ENCODE assay signal across 1 cellular context in the genomic region with DNA sequence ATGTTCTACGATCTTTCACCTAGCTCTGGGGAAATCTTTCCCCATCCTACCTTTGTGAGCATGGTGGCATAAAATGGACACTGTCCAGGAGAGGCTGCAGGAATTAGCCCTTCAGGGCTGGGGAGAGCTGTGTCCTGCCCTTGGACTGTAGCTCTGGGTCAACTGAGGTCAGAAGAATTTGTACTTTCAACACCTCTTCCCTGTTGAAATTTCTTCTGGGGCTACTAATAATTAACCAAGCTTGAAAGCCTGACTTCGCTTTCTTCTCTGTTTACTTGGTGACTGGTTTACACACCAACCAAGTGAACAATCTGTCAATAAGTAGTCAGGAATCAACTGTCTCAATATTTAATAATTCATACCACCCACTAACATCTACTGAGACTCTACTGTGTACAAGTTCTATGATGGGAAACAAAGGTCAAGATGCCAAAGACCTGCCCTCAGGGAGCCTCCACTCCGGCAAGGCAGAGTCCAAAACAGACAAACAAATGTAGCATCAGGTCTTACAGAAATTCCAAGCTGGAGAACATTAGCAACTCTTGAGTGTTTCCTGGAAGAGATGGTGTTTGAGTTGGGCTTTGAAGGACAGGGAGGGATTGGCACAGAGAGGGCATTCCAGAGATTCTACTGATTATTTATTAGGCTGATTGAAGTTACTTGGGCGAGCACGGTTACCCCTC.
TF ChIP-seq lines count a peak whose summit lies in the region.

No MANE protein-coding gene starts in this region.

TF ChIP-seq in HepG2, 621 proteins besides CTCF, POLR2A, EP300 and RAD21 (continued from another document and continues in another):
- TF ChIP-seq ZNF770 (CRISPR knock-in tag; IDR thresholded peaks at IDR 0.05) (0 out of 2 replicates have a peak, but pooled peaks have one; percentile 34), ZNF510 (CRISPR knock-in tag; IDR thresholded peaks at IDR 0.05; ENCODE audit: low read depth) (no peak), PAWR (CRISPR knock-in tag; IDR thresholded peaks at IDR 0.05; ENCODE audit: borderline replicate concordance) (no peak), REXO4 (CRISPR knock-in tag; IDR thresholded peaks at IDR 0.05; ENCODE audit: borderline replicate concordance) (no peak), ZNF773 (CRISPR knock-in tag; IDR thresholded peaks at IDR 0.05; ENCODE audit: borderline replicate concordance) (no peak), ZNF670 (CRISPR knock-in tag; IDR thresholded peaks at IDR 0.05; ENCODE audit: borderline replicate concordance) (peak; percentile 26; the same call in 1 of the 2 replicates), ZFP90 (CRISPR knock-in tag; IDR thresholded peaks at IDR 0.05; ENCODE audit: borderline replicate concordance) (0 out of 2 replicates have a peak, but pooled peaks have one; percentile 47), FOSL1 (CRISPR knock-in tag; IDR thresholded peaks at IDR 0.05; ENCODE audit: borderline replicate concordance) (peak; percentile 47; the same call in 1 of the 2 replicates), CBX5 (CRISPR knock-in tag; IDR thresholded peaks at IDR 0.05; ENCODE audit: borderline replicate concordance) (peak; percentile 34; the same call in 1 of the 2 replicates), ZNF30 (CRISPR knock-in tag; IDR thresholded peaks at IDR 0.05) (no peak), DPF2 (CRISPR knock-in tag; IDR thresholded peaks at IDR 0.05; ENCODE audit: borderline replicate concordance, low read depth) (peak; percentile 83), CCAR2 (optimal IDR thresholded peaks at IDR 0.05; ENCODE audit: low read depth, low read length) (no peak), IRF2 (CRISPR knock-in tag; IDR thresholded peaks at IDR 0.05) (peak; percentile 43; the same call in 1 of the 2 replicates), ZBTB4 (CRISPR knock-in tag; IDR thresholded peaks at IDR 0.05; ENCODE audit: borderline replicate concordance) (no peak), CHD4 (IDR thresholded peaks at IDR 0.05; ENCODE audit: borderline replicate concordance, low read length) (peak; percentile 98), SMARCC2 (IDR thresholded peaks at IDR 0.05) (0 out of 2 replicates have a peak, but pooled peaks have one; percentile 33), CREB1 (IDR thresholded peaks at IDR 0.05) (no peak), CREB1 (CRISPR knock-in tag; IDR thresholded peaks at IDR 0.05) (peak; percentile 76), TFE3 (CRISPR knock-in tag; IDR thresholded peaks at IDR 0.05) (no peak), XRCC5 (optimal IDR thresholded peaks at IDR 0.05; ENCODE audit: low read length) (peak; percentile 11), NFYB (CRISPR knock-in tag; IDR thresholded peaks at IDR 0.05) (no peak), GABPA (IDR thresholded peaks at IDR 0.05; ENCODE audit: low read depth, low read length) (no peak), GABPA (CRISPR knock-in tag; IDR thresholded peaks at IDR 0.05; ENCODE audit: low read depth) (peak; percentile 20; the same call in 1 of the 2 replicates), ZNF7 (CRISPR knock-in tag; IDR thresholded peaks at IDR 0.05) (no peak), YY1 (IDR thresholded peaks at IDR 0.05; ENCODE audit: insufficient read depth, insufficient replicate concordance, low read depth, low read length) (peak; percentile 74), SOX5 (CRISPR knock-in tag; IDR thresholded peaks at IDR 0.05; ENCODE audit: borderline replicate concordance) (peak; percentile 79), ZNF703 (CRISPR knock-in tag; IDR thresholded peaks at IDR 0.05; ENCODE audit: borderline replicate concordance) (no peak), CENPX (CRISPR knock-in tag; IDR thresholded peaks at IDR 0.05) (no peak), GLI4 (CRISPR knock-in tag; IDR thresholded peaks at IDR 0.05; ENCODE audit: borderline replicate concordance) (no peak), ZNF292 (CRISPR knock-in tag; IDR thresholded peaks at IDR 0.05; ENCODE audit: borderline replicate concordance, low read depth) (peak; percentile 23; the same call in 1 of the 2 replicates), RBM22 (optimal IDR thresholded peaks at IDR 0.05; ENCODE audit: low read length) (no peak), RARA (CRISPR knock-in tag; IDR thresholded peaks at IDR 0.05) (peak; percentile 90), HNF1B (CRISPR knock-in tag; IDR thresholded peaks at IDR 0.05) (peak; percentile 99), IKZF4 (CRISPR knock-in tag; IDR thresholded peaks at IDR 0.05; ENCODE audit: borderline replicate concordance, low read depth, not compliant biosample characterization) (no peak), GFI1 (CRISPR knock-in tag; IDR thresholded peaks at IDR 0.05; ENCODE audit: borderline replicate concordance) (peak; percentile 68), MIXL1 (CRISPR knock-in tag; IDR thresholded peaks at IDR 0.05) (peak; percentile 96), POGZ (CRISPR knock-in tag; IDR thresholded peaks at IDR 0.05) (peak; percentile 85), NCOR1 (IDR thresholded peaks at IDR 0.05; ENCODE audit: borderline replicate concordance, low read length) (peak; percentile 98)
- TF ChIP-seq, protein P1, sequence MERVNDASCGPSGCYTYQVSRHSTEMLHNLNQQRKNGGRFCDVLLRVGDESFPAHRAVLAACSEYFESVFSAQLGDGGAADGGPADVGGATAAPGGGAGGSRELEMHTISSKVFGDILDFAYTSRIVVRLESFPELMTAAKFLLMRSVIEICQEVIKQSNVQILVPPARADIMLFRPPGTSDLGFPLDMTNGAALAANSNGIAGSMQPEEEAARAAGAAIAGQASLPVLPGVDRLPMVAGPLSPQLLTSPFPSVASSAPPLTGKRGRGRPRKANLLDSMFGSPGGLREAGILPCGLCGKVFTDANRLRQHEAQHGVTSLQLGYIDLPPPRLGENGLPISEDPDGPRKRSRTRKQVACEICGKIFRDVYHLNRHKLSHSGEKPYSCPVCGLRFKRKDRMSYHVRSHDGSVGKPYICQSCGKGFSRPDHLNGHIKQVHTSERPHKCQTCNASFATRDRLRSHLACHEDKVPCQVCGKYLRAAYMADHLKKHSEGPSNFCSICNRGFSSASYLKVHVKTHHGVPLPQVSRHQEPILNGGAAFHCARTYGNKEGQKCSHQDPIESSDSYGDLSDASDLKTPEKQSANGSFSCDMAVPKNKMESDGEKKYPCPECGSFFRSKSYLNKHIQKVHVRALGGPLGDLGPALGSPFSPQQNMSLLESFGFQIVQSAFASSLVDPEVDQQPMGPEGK (CRISPR knock-in tag; IDR thresholded peaks at IDR 0.05), result peak; percentile 46; the same call in 1 of the 2 replicates
- TF ChIP-seq, protein P2, sequence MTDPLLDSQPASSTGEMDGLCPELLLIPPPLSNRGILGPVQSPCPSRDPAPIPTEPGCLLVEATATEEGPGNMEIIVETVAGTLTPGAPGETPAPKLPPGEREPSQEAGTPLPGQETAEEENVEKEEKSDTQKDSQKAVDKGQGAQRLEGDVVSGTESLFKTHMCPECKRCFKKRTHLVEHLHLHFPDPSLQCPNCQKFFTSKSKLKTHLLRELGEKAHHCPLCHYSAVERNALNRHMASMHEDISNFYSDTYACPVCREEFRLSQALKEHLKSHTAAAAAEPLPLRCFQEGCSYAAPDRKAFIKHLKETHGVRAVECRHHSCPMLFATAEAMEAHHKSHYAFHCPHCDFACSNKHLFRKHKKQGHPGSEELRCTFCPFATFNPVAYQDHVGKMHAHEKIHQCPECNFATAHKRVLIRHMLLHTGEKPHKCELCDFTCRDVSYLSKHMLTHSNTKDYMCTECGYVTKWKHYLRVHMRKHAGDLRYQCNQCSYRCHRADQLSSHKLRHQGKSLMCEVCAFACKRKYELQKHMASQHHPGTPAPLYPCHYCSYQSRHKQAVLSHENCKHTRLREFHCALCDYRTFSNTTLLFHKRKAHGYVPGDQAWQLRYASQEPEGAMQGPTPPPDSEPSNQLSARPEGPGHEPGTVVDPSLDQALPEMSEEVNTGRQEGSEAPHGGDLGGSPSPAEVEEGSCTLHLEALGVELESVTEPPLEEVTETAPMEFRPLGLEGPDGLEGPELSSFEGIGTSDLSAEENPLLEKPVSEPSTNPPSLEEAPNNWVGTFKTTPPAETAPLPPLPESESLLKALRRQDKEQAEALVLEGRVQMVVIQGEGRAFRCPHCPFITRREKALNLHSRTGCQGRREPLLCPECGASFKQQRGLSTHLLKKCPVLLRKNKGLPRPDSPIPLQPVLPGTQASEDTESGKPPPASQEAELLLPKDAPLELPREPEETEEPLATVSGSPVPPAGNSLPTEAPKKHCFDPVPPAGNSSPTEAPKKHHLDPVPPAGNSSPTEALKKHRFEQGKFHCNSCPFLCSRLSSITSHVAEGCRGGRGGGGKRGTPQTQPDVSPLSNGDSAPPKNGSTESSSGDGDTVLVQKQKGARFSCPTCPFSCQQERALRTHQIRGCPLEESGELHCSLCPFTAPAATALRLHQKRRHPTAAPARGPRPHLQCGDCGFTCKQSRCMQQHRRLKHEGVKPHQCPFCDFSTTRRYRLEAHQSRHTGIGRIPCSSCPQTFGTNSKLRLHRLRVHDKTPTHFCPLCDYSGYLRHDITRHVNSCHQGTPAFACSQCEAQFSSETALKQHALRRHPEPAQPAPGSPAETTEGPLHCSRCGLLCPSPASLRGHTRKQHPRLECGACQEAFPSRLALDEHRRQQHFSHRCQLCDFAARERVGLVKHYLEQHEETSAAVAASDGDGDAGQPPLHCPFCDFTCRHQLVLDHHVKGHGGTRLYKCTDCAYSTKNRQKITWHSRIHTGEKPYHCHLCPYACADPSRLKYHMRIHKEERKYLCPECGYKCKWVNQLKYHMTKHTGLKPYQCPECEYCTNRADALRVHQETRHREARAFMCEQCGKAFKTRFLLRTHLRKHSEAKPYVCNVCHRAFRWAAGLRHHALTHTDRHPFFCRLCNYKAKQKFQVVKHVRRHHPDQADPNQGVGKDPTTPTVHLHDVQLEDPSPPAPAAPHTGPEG (CRISPR knock-in tag; IDR thresholded peaks at IDR 0.05), result no peak
- TF ChIP-seq, protein P3, sequence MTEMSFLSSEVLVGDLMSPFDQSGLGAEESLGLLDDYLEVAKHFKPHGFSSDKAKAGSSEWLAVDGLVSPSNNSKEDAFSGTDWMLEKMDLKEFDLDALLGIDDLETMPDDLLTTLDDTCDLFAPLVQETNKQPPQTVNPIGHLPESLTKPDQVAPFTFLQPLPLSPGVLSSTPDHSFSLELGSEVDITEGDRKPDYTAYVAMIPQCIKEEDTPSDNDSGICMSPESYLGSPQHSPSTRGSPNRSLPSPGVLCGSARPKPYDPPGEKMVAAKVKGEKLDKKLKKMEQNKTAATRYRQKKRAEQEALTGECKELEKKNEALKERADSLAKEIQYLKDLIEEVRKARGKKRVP (CRISPR knock-in tag; IDR thresholded peaks at IDR 0.05), result peak in 1 of 2 experiments; percentile 75; a peak in 2 of 4 replicates
